ENCODE assay signal across 8 cellular contexts in genomic region chr6:118933855-118934460, GRCh38. TPM values are rescaled to one million over a fixed set of nuclear protein-coding genes. Genes with fewer than 3 reads are reported as not detected.
DNase-seq lines count a peak whose midpoint lies in the region; ATAC-seq, FAIRE-seq and TF ChIP-seq lines count a peak whose summit lies in the region.

No MANE protein-coding gene starts in this region.

- H3K27ac ChIP-seq in A549: peak overlapping the region in 1 of 2 experiments; percentile 94; a peak in 1 of 6 replicates
- H3K27ac ChIP-seq in KOPT-K1 (ENCODE audit: low read depth, low read length, poor library complexity, severe bottlenecking): peak overlapping the region; percentile 95
- H3K27ac ChIP-seq in psoas muscle: peak overlapping the region; percentile 90

- TF ChIP-seq RAD21 in A549 (conservative IDR thresholded peaks at IDR 0.05 in 1 of 2, IDR thresholded peaks at IDR 0.05 in 1 of 2): no peak

- peaks cover 6% of the 10 kb centered on the region; the same call in 2 of the 3 replicates for H3K4me1 ChIP-seq in A549
- H3K4me1 ChIP-seq in psoas muscle: peaks cover 13% of the 10 kb centered on the region

- TF ChIP-seq POLR2A in A549 (IDR thresholded peaks at IDR 0.05; ENCODE audit: low read length): no peak

- CTCF ChIA-PET in A549 (lab: Yijun Ruan, JAX): interaction anchor here (0.6 to 0.7 kb wide), 2 partner anchors 29 to 41 kb away, joined by 3 read pairs; no protein-coding TSS in a partner anchor

- FAIRE-seq in A549 (lab: Jason Lieb, UNC): no peak

- intact Hi-C loops in psoas muscle (cut with DNase I): loop anchor here (2.0 to 5.0 kb wide), 2 partner anchors 37 to 39 kb away; partner anchors contain the start of gene ASF1A (in 1 of the 2)

- POLR2A ChIA-PET in A549 (lab: Yijun Ruan, JAX): interaction anchor here (0.5 kb wide), 1 partner anchor 58 kb away, joined by 4 read pairs; no protein-coding TSS in a partner anchor

- no peaks in the 10 kb centered on the region for H3K9me3 Mint-ChIP-seq in endothelial cell (ENCODE audit: unreplicated experiment)

- H3K4me1 Mint-ChIP-seq in endothelial cell (ENCODE audit: unreplicated experiment): peaks cover 13% of the 10 kb centered on the region

- H3K27ac Mint-ChIP-seq in endothelial cell (ENCODE audit: unreplicated experiment): peak overlapping the region; percentile 71

- TF ChIP-seq CTCF in A549 (IDR thresholded peaks at IDR 0.05) (no peak), endothelial cell (IDR thresholded peaks at IDR 0.05; ENCODE audit: unreplicated experiment) (no peak), psoas muscle (IDR thresholded peaks at IDR 0.05) (no peak)

- DNase-seq in A549 (ENCODE audit: low read depth in 1 of 2, low spot score in 1 of 2) (no peak), endothelial cell (ENCODE audit: low spot score) (no peak), psoas muscle (no peak), ecto neural progenitor cell (ENCODE audit: low spot score) (no peak), 8988T (no peak), occipital lobe (lab: John Stamatoyannopoulos, UW) (no peak)

- H3K27me3 ChIP-seq in psoas muscle (ENCODE audit: insufficient read depth in 3 of 3, low read length in 2 of 3): no peaks in the 10 kb centered on the region

- 19% methylated on average over 8 of the region's 8 CpGs for WGBS in A549 (ENCODE audit: missing lambda C conversion rate)
- WGBS in psoas muscle, 3 donors: 21 to 25% (median 21%) methylated on average over 8 of the region's 8 CpGs

- H3K36me3 Mint-ChIP-seq in endothelial cell (ENCODE audit: low read depth, unreplicated experiment): peaks cover 6% of the 10 kb centered on the region

- peak overlapping the region; percentile 68 for H3K4me3 ChIP-seq in A549
- peak overlapping the region; percentile 77 for H3K4me3 ChIP-seq in psoas muscle

- H3K36me3 ChIP-seq in KOPT-K1 (ENCODE audit: insufficient read depth, low read length) (peaks cover 42% of the 10 kb centered on the region), psoas muscle (ENCODE audit: insufficient read depth in 1 of 2, low read depth in 1 of 2) (peaks cover 0 to 34% of the 10 kb centered on the region in 2 donors)

- H3K4me3 Mint-ChIP-seq in endothelial cell (ENCODE audit: unreplicated experiment): peak overlapping the region; percentile 91

- no peaks in the 10 kb centered on the region for H3K9me3 ChIP-seq in A549
- peaks cover 12% of the 10 kb centered on the region for H3K9me3 ChIP-seq in KOPT-K1 (ENCODE audit: insufficient read depth, low read length, poor library complexity, severe bottlenecking)
- H3K9me3 ChIP-seq in psoas muscle: no peaks in the 10 kb centered on the region

- ATAC-seq in A549 (no peak), GM19035 (IDR thresholded peaks at IDR 0.05; ENCODE audit: unreplicated experiment) (peak; percentile 0), psoas muscle (no peak)

- no peak for TF ChIP-seq EP300 in A549 (IDR thresholded peaks at IDR 0.05)

- peak overlapping the region; percentile 87 for H3K4me2 ChIP-seq in A549

- peaks cover 9% of the 10 kb centered on the region for H3K27me3 Mint-ChIP-seq in endothelial cell (ENCODE audit: unreplicated experiment)

TF ChIP-seq in A549, 52 proteins besides CTCF, POLR2A, EP300 and RAD21:
- no peak for TF ChIP-seq JUN (IDR thresholded peaks at IDR 0.05)
- no peak for TF ChIP-seq CBX2 (IDR thresholded peaks at IDR 0.05; ENCODE audit: borderline replicate concordance, low read depth)
- TF ChIP-seq CHD2 (IDR thresholded peaks at IDR 0.05; ENCODE audit: low read length, partially characterized antibody): no peak
- TF ChIP-seq KDM1A (IDR thresholded peaks at IDR 0.05; ENCODE audit: low read depth): no peak

RNA-seq across cellular contexts. Expression of gene MCM9, which starts 1.0 kb away (rescaled TPM):
- 5.4 and 6.0 TPM in 2 replicates for polyA plus RNA-seq in A549 (2011; rRNA removed)
- 1.9 and 2.2 TPM in 2 replicates for polyA plus RNA-seq in A549 (2012; cell fraction: cytosol; rRNA removed)
- polyA plus RNA-seq in A549 (2012; cell fraction: nucleus; rRNA removed): 2.1 and 3.5 TPM in 2 replicates
- 5.1 to 6.0 TPM (median 5.7 TPM) in 3 replicates for polyA plus RNA-seq in A549 (2017; fragmentation: RNase III; extraction: RNeasy Plus Mini Kit Qiagen cat#74134 plus additional on column Dnase treatment)
- 10.6 and 11.9 TPM in 2 replicates for polyA minus RNA-seq in A549 (2011; rRNA and poly(A)+ RNA removed)
- 12.8 TPM for total RNA-seq in endothelial cell (ENCODE audit: unreplicated experiment)
- 1 to 10 TPM; 4.6 to 5.6 (median 5.0) TPM for total RNA-seq in psoas muscle
- polyA plus RNA-seq in psoas muscle: 1 to 10 TPM; 1.6 to 2.6 (median 2.4) TPM
- total RNA-seq in occipital lobe: 7.8 TPM

RNA-seq across cellular contexts. Expression of gene ASF1A, which starts 40.0 kb away (rescaled TPM):
- polyA plus RNA-seq in A549 (2011; rRNA removed) (15.9 and 24.6 TPM in 2 replicates), A549 (2017; fragmentation: RNase III; extraction: RNeasy Plus Mini Kit Qiagen cat#74134 plus additional on column Dnase treatment) (11.8 to 13.1 TPM (median 12.2 TPM) in 3 replicates), psoas muscle (10 to 100 TPM in 1 of 3 donors, 1 to 10 TPM in 2; 5.3 to 22.1 (median 6.0) TPM)
- polyA plus RNA-seq in A549 (2012; cell fraction: cytosol; rRNA removed): 3.6 and 6.4 TPM in 2 replicates
- polyA plus RNA-seq in A549 (2012; cell fraction: nucleus; rRNA removed): 4.3 and 5.6 TPM in 2 replicates
- 6.1 and 8.3 TPM in 2 replicates for polyA minus RNA-seq in A549 (2011; rRNA and poly(A)+ RNA removed)
- total RNA-seq in endothelial cell (ENCODE audit: unreplicated experiment) (33.4 TPM), psoas muscle (10 to 100 TPM in 3 of 4 donors, 1 to 10 TPM in 1; 6.8 to 15.4 (median 12.1) TPM), occipital lobe (42.7 TPM)
